ENCODE assay signal across 8 cellular contexts in the genomic region with DNA sequence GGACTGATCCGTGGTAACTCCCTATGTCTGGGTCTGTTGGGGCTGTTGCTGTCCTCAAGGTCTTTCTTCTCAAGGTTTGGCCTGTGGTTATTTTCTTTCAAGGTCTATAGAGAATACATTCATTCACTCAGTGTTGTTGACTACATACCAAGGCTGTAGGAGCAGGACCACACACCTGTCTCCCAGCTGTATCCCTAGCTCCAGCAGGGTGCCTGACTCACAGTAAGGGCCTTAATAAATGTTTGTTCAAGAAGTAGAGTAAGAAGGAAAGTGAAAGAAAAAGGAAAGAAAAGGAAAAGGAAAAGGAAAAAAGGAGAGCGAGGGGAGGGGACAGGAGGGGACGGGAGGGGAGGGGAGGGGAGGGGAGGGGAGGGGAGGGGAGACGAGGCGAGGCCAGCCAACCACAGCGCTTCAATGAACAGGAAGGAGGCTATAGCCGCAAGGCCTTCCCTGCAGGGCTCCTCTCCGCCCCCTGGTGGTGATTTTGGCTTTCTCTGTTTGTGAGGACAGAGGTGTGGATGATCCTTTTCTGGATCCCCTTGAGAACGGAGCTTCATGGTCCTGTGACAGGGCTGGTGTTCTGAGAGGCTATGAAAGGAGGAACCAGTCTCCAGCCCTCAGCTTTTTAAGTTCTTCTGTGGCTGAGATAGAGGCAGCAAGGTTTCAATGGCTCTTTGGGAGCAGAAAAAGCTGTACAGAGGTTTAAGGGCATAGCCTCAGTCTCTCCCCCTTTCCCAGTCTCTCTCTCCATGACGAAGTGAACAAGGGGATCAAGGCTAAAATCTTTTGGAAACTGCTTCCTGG. TPM values are rescaled to one million over a fixed set of nuclear protein-coding genes. Genes with fewer than 3 reads are reported as not detected.
DNase-seq lines count a peak whose midpoint lies in the region; ATAC-seq and TF ChIP-seq lines count a peak whose summit lies in the region.

No MANE protein-coding gene starts in this region.

- no peak overlapping the region for H3K4me3 Mint-ChIP-seq in activated naive CD4-positive, alpha-beta T cell treated with anti-CD3 and anti-CD28 coated beads for 36 hours

- H3K27ac Mint-ChIP-seq in activated naive CD4-positive, alpha-beta T cell treated with anti-CD3 and anti-CD28 coated beads for 36 hours: no peak overlapping the region

- CTCF ChIA-PET in activated naive CD4-positive, alpha-beta T cell treated with anti-CD3 and anti-CD28 coated beads for 36 hours (lab: Charles Lee): interaction anchor here (0.6 to 1.0 kb wide), 4 partner anchors 9 to 754 kb away, joined by 3 to 9 read pairs (median 3); no protein-coding TSS in a partner anchor

- H3K27me3 Mint-ChIP-seq in activated naive CD4-positive, alpha-beta T cell treated with anti-CD3 and anti-CD28 coated beads for 36 hours (ENCODE audit: low read depth): no peaks in the 10 kb centered on the region

- ATAC-seq in GM19463 (IDR thresholded peaks at IDR 0.05; ENCODE audit: unreplicated experiment) (peak; percentile 45), HG03432 (IDR thresholded peaks at IDR 0.05; ENCODE audit: unreplicated experiment) (no peak)

- DNase-seq in AG09309 (ENCODE audit: low read depth): no peak
- DNase-seq in SK-MEL-5 (ENCODE audit: low read depth, low spot score): peak; percentile 88
- DNase-seq in activated naive CD4-positive, alpha-beta T cell treated with anti-CD3 and anti-CD28 coated beads for 36 hours: peak; percentile 74
- DNase-seq in testis: peak; percentile 77
- no peak for DNase-seq in SIG-M5 treated with dmso at 0.1 percent for 504 hours (lab: John Stamatoyannopoulos, UW; ENCODE audit: unreplicated experiment)

- TF ChIP-seq POLR2A in testis (IDR thresholded peaks at IDR 0.05): no peak

- H3K9me3 ChIP-seq in liver (ENCODE audit: control insufficient read depth in 4 of 4, low read length in 3 of 4): peaks cover 7 to 23% (median 14%) of the 10 kb centered on the region in 4 donors
- H3K9me3 ChIP-seq in testis: no peaks in the 10 kb centered on the region

- no peaks in the 10 kb centered on the region for H3K36me3 ChIP-seq in liver (ENCODE audit: control insufficient read depth in 4 of 4, insufficient read depth in 3 of 4, low read depth in 1 of 4, low read length in 3 of 4)
- H3K36me3 ChIP-seq in testis (ENCODE audit: low read depth, missing control alignments): no peaks in the 10 kb centered on the region

- TF ChIP-seq RAD21 in liver (IDR thresholded peaks at IDR 0.05): no peak

- intact Hi-C loops in activated naive CD4-positive, alpha-beta T cell treated with anti-CD3 and anti-CD28 coated beads for 36 hours (cut with micrococcal nuclease): loop anchor here (10.0 kb wide), 1 partner anchor 145 kb away; a partner anchor contains a TSS
- intact Hi-C loops in testis (cut with DNase I; ENCODE audit: low total_unique reads): no loop called here

- no peak overlapping the region for H3K4me3 ChIP-seq in AG09309 (ENCODE audit: control insufficient read depth, low read depth, low read length)
- H3K4me3 ChIP-seq in liver (ENCODE audit: low read depth in 1 of 3, low read length in 3 of 3): no peak overlapping the region
- H3K4me3 ChIP-seq in testis: no peak overlapping the region

- H3K27me3 ChIP-seq in liver (ENCODE audit: control insufficient read depth in 4 of 4, insufficient read depth in 4 of 4, low read length in 3 of 4) (no peaks in the 10 kb centered on the region), testis (no peaks in the 10 kb centered on the region)

- WGBS in liver: 61% methylated on average over 9 of the region's 10 CpGs
- 33 to 48% methylated on average over 9 to 10 of the region's 10 CpGs for WGBS in testis, 2 donors

- peaks cover 6% of the 10 kb centered on the region for H3K4me1 Mint-ChIP-seq in activated naive CD4-positive, alpha-beta T cell treated with anti-CD3 and anti-CD28 coated beads for 36 hours (ENCODE audit: low read depth)

- no peak overlapping the region for H3K9ac ChIP-seq in liver (ENCODE audit: low read depth in 1 of 2, low read length in 2 of 2)

- peaks cover 1% of the 10 kb centered on the region for H3K36me3 Mint-ChIP-seq in activated naive CD4-positive, alpha-beta T cell treated with anti-CD3 and anti-CD28 coated beads for 36 hours (ENCODE audit: low read depth)

- peak; percentile 62 for TF ChIP-seq CTCF in AG09309 (IDR thresholded peaks at IDR 0.05; ENCODE audit: control insufficient read depth, insufficient read depth, low read depth, low read length, missing control alignments)
- TF ChIP-seq CTCF in liver (IDR thresholded peaks at IDR 0.05; ENCODE audit: low read depth, low read length, missing input control): peak; percentile 34
- TF ChIP-seq CTCF in testis (IDR thresholded peaks at IDR 0.05): peak in 2 of 3 experiments; percentile 3 to 46

- peaks cover 0 to 18% (median 8%) of the 10 kb centered on the region in 4 donors for H3K4me1 ChIP-seq in liver (ENCODE audit: control insufficient read depth in 4 of 4, insufficient read depth in 4 of 4, low read length in 3 of 4)
- H3K4me1 ChIP-seq in testis: no peaks in the 10 kb centered on the region

- H3K9me3 Mint-ChIP-seq in activated naive CD4-positive, alpha-beta T cell treated with anti-CD3 and anti-CD28 coated beads for 36 hours: peaks cover 30% of the 10 kb centered on the region

- in situ Hi-C loops in SK-MEL-5 (cut with HindIII; ENCODE audit: low pct_unique_long_range_greater_than_20kb, low sequenced_read_pairs): no loop called here

- H3K27ac ChIP-seq in liver (ENCODE audit: low read depth in 1 of 2, low read length in 2 of 2) (no peak overlapping the region), testis (no peak overlapping the region)

TF ChIP-seq in liver, 16 proteins besides CTCF, POLR2A, EP300 and RAD21:
- TF ChIP-seq HNF4A (conservative IDR thresholded peaks at IDR 0.05) (no peak), YY1 (IDR thresholded peaks at IDR 0.05) (no peak), RXRA (IDR thresholded peaks at IDR 0.05) (no peak), HNF4G (IDR thresholded peaks at IDR 0.05) (no peak), SP1 (IDR thresholded peaks at IDR 0.05) (no peak)
- TF ChIP-seq, protein P1, sequence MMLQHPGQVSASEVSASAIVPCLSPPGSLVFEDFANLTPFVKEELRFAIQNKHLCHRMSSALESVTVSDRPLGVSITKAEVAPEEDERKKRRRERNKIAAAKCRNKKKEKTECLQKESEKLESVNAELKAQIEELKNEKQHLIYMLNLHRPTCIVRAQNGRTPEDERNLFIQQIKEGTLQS (IDR thresholded peaks at IDR 0.05): no peak

RNA-seq across cellular contexts. Expression of a gene that starts 30.6 kb away (rescaled TPM):
- not detected in 2 replicates for total RNA-seq in SK-MEL-5 (2014; rRNA removed; shearing (Covaris generic))
- polyA plus RNA-seq in SK-MEL-5 (2015; cell fraction: cytosol; rRNA removed): not detected in 2 replicates
- polyA plus RNA-seq in SK-MEL-5 (2015; cell fraction: nucleus; rRNA removed): not detected in 2 replicates
- total RNA-seq in activated naive CD4-positive, alpha-beta T cell treated with anti-CD3 and anti-CD28 coated beads for 36 hours: not detected
- total RNA-seq in liver (not detected), testis (under 1 TPM in 1 of 2 donors, not detected in 1; 0.37 TPM)
- polyA plus RNA-seq in liver (not detected), testis (ENCODE audit: insufficient read depth, low read depth, low replicate concordance) (0.44 TPM)

RNA-seq across cellular contexts. Expression of a gene that starts 34.3 kb away (rescaled TPM):
- total RNA-seq in SK-MEL-5 (2014; rRNA removed; shearing (Covaris generic)): not detected in 2 replicates
- not detected in 2 replicates for polyA plus RNA-seq in SK-MEL-5 (2015; cell fraction: cytosol; rRNA removed)
- not detected in 2 replicates for polyA plus RNA-seq in SK-MEL-5 (2015; cell fraction: nucleus; rRNA removed)
- not detected for total RNA-seq in activated naive CD4-positive, alpha-beta T cell treated with anti-CD3 and anti-CD28 coated beads for 36 hours
- total RNA-seq in liver (not detected), testis (not detected)
- polyA plus RNA-seq in liver (not detected), testis (ENCODE audit: insufficient read depth, low read depth, low replicate concordance) (not detected)

Comparison
In these comparisons a context has a peak if more than half of its experiments do, and no peak if none do; other contexts are left out.
1. DNase-seq: peak in SK-MEL-5 (single experiment), activated naive CD4-positive, alpha-beta T cell treated with anti-CD3 and anti-CD28 coated beads for 36 hours (single experiment) and testis (single experiment); none in AG09309 (single experiment) and SIG-M5 treated with dmso at 0.1 percent for 504 hours (single experiment).
2. Peak in every context shown above with its lines, with median percentiles within 50 percentile points of each other: CTCF ChIP-seq.